ENCODE assay signal across 2 cellular contexts in the genomic region with DNA sequence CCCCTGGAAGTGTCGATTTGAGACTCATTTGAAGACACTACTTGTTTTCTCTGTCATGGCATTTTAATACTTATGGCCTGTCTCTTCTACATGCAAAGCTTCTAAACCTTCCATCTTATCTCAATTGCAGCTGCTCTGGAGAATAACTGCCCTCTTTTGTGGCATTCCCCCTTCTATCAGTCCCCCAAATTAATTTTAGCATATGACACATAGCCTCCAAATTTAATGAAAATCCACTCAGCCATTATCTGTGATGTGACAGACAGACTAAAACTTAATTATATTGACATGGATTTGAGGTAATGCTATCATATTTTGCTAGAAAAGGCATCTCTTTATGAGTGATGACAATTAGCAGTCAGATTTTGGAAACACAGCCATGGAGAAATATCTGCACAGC.
A peak's percentile ranks its signal among the peaks of the same experiment; 100 is the strongest.
TF ChIP-seq lines count a peak whose summit lies in the region.

No MANE protein-coding gene starts in this region.

TF ChIP-seq in SK-N-SH, 30 proteins besides CTCF, POLR2A, EP300 and RAD21 (continued from another document):
- TF ChIP-seq, protein P1, sequence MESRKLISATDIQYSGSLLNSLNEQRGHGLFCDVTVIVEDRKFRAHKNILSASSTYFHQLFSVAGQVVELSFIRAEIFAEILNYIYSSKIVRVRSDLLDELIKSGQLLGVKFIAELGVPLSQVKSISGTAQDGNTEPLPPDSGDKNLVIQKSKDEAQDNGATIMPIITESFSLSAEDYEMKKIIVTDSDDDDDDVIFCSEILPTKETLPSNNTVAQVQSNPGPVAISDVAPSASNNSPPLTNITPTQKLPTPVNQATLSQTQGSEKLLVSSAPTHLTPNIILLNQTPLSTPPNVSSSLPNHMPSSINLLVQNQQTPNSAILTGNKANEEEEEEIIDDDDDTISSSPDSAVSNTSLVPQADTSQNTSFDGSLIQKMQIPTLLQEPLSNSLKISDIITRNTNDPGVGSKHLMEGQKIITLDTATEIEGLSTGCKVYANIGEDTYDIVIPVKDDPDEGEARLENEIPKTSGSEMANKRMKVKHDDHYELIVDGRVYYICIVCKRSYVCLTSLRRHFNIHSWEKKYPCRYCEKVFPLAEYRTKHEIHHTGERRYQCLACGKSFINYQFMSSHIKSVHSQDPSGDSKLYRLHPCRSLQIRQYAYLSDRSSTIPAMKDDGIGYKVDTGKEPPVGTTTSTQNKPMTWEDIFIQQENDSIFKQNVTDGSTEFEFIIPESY (IDR thresholded peaks at IDR 0.05; ENCODE audit: borderline replicate concordance, low read depth): no peak
- TF ChIP-seq, protein P2, sequence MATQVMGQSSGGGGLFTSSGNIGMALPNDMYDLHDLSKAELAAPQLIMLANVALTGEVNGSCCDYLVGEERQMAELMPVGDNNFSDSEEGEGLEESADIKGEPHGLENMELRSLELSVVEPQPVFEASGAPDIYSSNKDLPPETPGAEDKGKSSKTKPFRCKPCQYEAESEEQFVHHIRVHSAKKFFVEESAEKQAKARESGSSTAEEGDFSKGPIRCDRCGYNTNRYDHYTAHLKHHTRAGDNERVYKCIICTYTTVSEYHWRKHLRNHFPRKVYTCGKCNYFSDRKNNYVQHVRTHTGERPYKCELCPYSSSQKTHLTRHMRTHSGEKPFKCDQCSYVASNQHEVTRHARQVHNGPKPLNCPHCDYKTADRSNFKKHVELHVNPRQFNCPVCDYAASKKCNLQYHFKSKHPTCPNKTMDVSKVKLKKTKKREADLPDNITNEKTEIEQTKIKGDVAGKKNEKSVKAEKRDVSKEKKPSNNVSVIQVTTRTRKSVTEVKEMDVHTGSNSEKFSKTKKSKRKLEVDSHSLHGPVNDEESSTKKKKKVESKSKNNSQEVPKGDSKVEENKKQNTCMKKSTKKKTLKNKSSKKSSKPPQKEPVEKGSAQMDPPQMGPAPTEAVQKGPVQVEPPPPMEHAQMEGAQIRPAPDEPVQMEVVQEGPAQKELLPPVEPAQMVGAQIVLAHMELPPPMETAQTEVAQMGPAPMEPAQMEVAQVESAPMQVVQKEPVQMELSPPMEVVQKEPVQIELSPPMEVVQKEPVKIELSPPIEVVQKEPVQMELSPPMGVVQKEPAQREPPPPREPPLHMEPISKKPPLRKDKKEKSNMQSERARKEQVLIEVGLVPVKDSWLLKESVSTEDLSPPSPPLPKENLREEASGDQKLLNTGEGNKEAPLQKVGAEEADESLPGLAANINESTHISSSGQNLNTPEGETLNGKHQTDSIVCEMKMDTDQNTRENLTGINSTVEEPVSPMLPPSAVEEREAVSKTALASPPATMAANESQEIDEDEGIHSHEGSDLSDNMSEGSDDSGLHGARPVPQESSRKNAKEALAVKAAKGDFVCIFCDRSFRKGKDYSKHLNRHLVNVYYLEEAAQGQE (IDR thresholded peaks at IDR 0.05; ENCODE audit: low read depth, low read length): no peak
- TF ChIP-seq RCOR1 (IDR thresholded peaks at IDR 0.05; ENCODE audit: low read length): peak; percentile 99
- peak; percentile 22; the same call in 1 of the 2 replicates for TF ChIP-seq TCF12 (IDR thresholded peaks at IDR 0.05)
- TF ChIP-seq, protein P3, sequence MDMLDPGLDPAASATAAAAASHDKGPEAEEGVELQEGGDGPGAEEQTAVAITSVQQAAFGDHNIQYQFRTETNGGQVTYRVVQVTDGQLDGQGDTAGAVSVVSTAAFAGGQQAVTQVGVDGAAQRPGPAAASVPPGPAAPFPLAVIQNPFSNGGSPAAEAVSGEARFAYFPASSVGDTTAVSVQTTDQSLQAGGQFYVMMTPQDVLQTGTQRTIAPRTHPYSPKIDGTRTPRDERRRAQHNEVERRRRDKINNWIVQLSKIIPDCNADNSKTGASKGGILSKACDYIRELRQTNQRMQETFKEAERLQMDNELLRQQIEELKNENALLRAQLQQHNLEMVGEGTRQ (IDR thresholded peaks at IDR 0.05; ENCODE audit: borderline replicate concordance, low read depth, low read length): no peak
- TF ChIP-seq FOXM1 (IDR thresholded peaks at IDR 0.05; ENCODE audit: low read depth): no peak
- no peak for TF ChIP-seq ELF1 (IDR thresholded peaks at IDR 0.05)
- TF ChIP-seq, protein P4, sequence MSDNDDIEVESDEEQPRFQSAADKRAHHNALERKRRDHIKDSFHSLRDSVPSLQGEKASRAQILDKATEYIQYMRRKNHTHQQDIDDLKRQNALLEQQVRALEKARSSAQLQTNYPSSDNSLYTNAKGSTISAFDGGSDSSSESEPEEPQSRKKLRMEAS (IDR thresholded peaks at IDR 0.05; ENCODE audit: low read depth): no peak
- TF ChIP-seq, protein P5, sequence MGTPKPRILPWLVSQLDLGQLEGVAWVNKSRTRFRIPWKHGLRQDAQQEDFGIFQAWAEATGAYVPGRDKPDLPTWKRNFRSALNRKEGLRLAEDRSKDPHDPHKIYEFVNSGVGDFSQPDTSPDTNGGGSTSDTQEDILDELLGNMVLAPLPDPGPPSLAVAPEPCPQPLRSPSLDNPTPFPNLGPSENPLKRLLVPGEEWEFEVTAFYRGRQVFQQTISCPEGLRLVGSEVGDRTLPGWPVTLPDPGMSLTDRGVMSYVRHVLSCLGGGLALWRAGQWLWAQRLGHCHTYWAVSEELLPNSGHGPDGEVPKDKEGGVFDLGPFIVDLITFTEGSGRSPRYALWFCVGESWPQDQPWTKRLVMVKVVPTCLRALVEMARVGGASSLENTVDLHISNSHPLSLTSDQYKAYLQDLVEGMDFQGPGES (IDR thresholded peaks at IDR 0.05; ENCODE audit: low read depth, low read length): no peak
- TF ChIP-seq YY1 (IDR thresholded peaks at IDR 0.05; ENCODE audit: low read depth): no peak
- TF ChIP-seq TEAD4 (IDR thresholded peaks at IDR 0.05; ENCODE audit: borderline replicate concordance, insufficient read depth): 0 out of 2 replicates have a peak, but pooled peaks have one; percentile 44
- peak; percentile 98 for TF ChIP-seq GATA2 (CRISPR knock-in tag; IDR thresholded peaks at IDR 0.05)
- no peak for TF ChIP-seq MXI1 (IDR thresholded peaks at IDR 0.05; ENCODE audit: low read depth, low read length)
- TF ChIP-seq CHD2 (IDR thresholded peaks at IDR 0.05; ENCODE audit: low read length, partially characterized antibody): peak; percentile 22
- TF ChIP-seq SIN3A (IDR thresholded peaks at IDR 0.05; ENCODE audit: borderline replicate concordance, low read depth, low read length): no peak
- TF ChIP-seq SMC3 (IDR thresholded peaks at IDR 0.05; ENCODE audit: low read depth, low read length): no peak
- TF ChIP-seq, protein P6, sequence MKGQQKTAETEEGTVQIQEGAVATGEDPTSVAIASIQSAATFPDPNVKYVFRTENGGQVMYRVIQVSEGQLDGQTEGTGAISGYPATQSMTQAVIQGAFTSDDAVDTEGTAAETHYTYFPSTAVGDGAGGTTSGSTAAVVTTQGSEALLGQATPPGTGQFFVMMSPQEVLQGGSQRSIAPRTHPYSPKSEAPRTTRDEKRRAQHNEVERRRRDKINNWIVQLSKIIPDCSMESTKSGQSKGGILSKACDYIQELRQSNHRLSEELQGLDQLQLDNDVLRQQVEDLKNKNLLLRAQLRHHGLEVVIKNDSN (IDR thresholded peaks at IDR 0.05; ENCODE audit: borderline replicate concordance, low read depth): no peak
- TF ChIP-seq RFX5 (IDR thresholded peaks at IDR 0.05; ENCODE audit: low read length): no peak
- TF ChIP-seq JUND (IDR thresholded peaks at IDR 0.05): no peak
- TF ChIP-seq GABPA (IDR thresholded peaks at IDR 0.05; ENCODE audit: low read depth): no peak

TF ChIP-seq in SK-N-SH treated with all-trans-retinoic acid at 6 μM for 48 hours, 23 proteins besides CTCF, POLR2A, EP300 and RAD21 (continued from another document):
- TF ChIP-seq ISL1 (CRISPR knock-in tag; IDR thresholded peaks at IDR 0.05): peak; percentile 94
- no peak for TF ChIP-seq TOX (CRISPR knock-in tag; IDR thresholded peaks at IDR 0.05; ENCODE audit: borderline replicate concordance)
- TF ChIP-seq OSR1 (CRISPR knock-in tag; IDR thresholded peaks at IDR 0.05): no peak
- TF ChIP-seq ZFP3 (CRISPR knock-in tag; IDR thresholded peaks at IDR 0.05): peak; percentile 75; the same call in 1 of the 2 replicates
- TF ChIP-seq CSDC2 (CRISPR knock-in tag; IDR thresholded peaks at IDR 0.05): no peak
- TF ChIP-seq, protein P7, sequence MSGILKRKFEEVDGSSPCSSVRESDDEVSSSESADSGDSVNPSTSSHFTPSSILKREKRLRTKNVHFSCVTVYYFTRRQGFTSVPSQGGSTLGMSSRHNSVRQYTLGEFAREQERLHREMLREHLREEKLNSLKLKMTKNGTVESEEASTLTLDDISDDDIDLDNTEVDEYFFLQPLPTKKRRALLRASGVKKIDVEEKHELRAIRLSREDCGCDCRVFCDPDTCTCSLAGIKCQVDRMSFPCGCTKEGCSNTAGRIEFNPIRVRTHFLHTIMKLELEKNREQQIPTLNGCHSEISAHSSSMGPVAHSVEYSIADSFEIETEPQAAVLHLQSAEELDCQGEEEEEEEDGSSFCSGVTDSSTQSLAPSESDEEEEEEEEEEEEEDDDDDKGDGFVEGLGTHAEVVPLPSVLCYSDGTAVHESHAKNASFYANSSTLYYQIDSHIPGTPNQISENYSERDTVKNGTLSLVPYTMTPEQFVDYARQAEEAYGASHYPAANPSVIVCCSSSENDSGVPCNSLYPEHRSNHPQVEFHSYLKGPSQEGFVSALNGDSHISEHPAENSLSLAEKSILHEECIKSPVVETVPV (CRISPR knock-in tag; IDR thresholded peaks at IDR 0.05): peak; percentile 47; the same call in 1 of the 2 replicates
- no peak for TF ChIP-seq ZNF70 (CRISPR knock-in tag; IDR thresholded peaks at IDR 0.05)
- no peak for TF ChIP-seq ZC3H10 (CRISPR knock-in tag; IDR thresholded peaks at IDR 0.05)
- TF ChIP-seq, protein P8, sequence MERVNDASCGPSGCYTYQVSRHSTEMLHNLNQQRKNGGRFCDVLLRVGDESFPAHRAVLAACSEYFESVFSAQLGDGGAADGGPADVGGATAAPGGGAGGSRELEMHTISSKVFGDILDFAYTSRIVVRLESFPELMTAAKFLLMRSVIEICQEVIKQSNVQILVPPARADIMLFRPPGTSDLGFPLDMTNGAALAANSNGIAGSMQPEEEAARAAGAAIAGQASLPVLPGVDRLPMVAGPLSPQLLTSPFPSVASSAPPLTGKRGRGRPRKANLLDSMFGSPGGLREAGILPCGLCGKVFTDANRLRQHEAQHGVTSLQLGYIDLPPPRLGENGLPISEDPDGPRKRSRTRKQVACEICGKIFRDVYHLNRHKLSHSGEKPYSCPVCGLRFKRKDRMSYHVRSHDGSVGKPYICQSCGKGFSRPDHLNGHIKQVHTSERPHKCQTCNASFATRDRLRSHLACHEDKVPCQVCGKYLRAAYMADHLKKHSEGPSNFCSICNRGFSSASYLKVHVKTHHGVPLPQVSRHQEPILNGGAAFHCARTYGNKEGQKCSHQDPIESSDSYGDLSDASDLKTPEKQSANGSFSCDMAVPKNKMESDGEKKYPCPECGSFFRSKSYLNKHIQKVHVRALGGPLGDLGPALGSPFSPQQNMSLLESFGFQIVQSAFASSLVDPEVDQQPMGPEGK (CRISPR knock-in tag; IDR thresholded peaks at IDR 0.05; ENCODE audit: borderline replicate concordance): 0 out of 2 replicates have a peak, but pooled peaks have one; percentile 37
- TF ChIP-seq, protein P9, sequence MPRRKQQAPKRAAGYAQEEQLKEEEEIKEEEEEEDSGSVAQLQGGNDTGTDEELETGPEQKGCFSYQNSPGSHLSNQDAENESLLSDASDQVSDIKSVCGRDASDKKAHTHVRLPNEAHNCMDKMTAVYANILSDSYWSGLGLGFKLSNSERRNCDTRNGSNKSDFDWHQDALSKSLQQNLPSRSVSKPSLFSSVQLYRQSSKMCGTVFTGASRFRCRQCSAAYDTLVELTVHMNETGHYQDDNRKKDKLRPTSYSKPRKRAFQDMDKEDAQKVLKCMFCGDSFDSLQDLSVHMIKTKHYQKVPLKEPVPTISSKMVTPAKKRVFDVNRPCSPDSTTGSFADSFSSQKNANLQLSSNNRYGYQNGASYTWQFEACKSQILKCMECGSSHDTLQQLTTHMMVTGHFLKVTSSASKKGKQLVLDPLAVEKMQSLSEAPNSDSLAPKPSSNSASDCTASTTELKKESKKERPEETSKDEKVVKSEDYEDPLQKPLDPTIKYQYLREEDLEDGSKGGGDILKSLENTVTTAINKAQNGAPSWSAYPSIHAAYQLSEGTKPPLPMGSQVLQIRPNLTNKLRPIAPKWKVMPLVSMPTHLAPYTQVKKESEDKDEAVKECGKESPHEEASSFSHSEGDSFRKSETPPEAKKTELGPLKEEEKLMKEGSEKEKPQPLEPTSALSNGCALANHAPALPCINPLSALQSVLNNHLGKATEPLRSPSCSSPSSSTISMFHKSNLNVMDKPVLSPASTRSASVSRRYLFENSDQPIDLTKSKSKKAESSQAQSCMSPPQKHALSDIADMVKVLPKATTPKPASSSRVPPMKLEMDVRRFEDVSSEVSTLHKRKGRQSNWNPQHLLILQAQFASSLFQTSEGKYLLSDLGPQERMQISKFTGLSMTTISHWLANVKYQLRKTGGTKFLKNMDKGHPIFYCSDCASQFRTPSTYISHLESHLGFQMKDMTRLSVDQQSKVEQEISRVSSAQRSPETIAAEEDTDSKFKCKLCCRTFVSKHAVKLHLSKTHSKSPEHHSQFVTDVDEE (CRISPR knock-in tag; IDR thresholded peaks at IDR 0.05): peak; percentile 95
